In the genomic region with DNA sequence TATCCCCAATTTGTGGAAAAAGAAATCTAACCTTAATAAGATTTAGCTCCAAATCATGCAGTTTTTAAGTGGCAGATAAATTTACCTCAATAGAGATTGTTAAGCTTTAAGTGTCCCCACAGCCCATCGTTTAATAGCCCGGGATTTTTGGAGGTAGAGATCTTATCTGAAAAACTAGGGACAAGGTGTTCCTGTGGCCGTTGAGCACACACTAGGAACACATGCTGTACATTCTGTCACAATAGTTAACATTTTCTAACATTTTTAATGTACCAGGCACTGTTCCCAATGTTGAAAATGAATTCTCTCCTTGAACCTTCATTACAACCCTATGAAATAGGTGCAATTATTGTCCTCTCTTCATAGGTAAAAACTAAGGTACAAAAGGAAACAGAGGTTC, we compare ENCODE assay signal across 34 cellular contexts.
"Had no signal": no experiment of that assay in that cellular context is flagged by ENCODE, and none has a peak within 500 bp of the region (broad histone marks: within the 10 kb centered on the region; RNA-seq: fewer than 3 reads in every experiment).

No MANE protein-coding gene starts in this region.

- H3K36me3 ChIP-seq: MG63 had no signal

- H3K9me3 ChIP-seq: MG63 had no signal

- DNase-seq: Karpas-422, Kasumi-1, MG63, MM.1S, MV-4-11, NCI-H1048, NCI-H1092, NCI-H1092 treated with DMSO at 0.1 percent for 48 hours, NCI-H1105, NCI-H1105 treated with DMSO at 0.1 percent for 48 hours, NCI-H1417, NCI-H1417 treated with DMSO at 0.1 percent for 48 hours, NCI-H1436, NCI-H1436 treated with DMSO at 0.1 percent for 48 hours, NCI-H146, NCI-H1694, NCI-H1694 treated with DMSO at 0.1 percent for 48 hours, NCI-H187, NCI-H187 treated with DMSO at 0.1 percent for 48 hours, NCI-H1930, NCI-H2029, NCI-H2029 treated with DMSO at 0.1 percent for 48 hours, NCI-H2081, NCI-H2081 treated with DMSO at 0.1 percent for 48 hours, NCI-H2107, NCI-H2171, NCI-H2171 treated with DMSO at 0.1 percent for 48 hours, NCI-H2227 treated with DMSO at 0.1 percent for 48 hours, NCI-H226, NCI-H345, NCI-H446, NCI-H446 treated with DMSO at 0.1 percent for 48 hours, NCI-H510A, NCI-H510A treated with DMSO at 0.1 percent for 48 hours had no signal

- H3K4me3 ChIP-seq: MG63 had no signal
